Comparison of ENCODE assay signal across 11 cellular contexts in genomic region chr21:45756029-45756428, GRCh38.
"Had no signal": no experiment of that assay in that cellular context is flagged by ENCODE, and none has a peak within 500 bp of the region (broad histone marks: within the 10 kb centered on the region; RNA-seq: fewer than 3 reads in every experiment).

No MANE protein-coding gene starts in this region.

- H3K27ac ChIP-seq: GM23248 had no signal

- H3K4me2 ChIP-seq: GM23338 had no signal

- H3K9me3 Mint-ChIP-seq: GM23338, H9, HFFc6 had no signal

- H3K4me3 Mint-ChIP-seq: GM23338, H9, HFFc6 had no signal

- H3K4me1 ChIP-seq: HAP-1 had no signal

- H2AFZ ChIP-seq: GM23248, GM23338 had no signal

- H3K9me3 ChIP-seq: HAP-1 had no signal

- DNase-seq: GM23248, GOT3, H7, H9, HCEC 1CT, HFFc6 had no signal

- ATAC-seq: GM23338, HCT116 had no signal

- H3K4me3 ChIP-seq: GM23248, GM23338, HAP-1 had no signal

- FAIRE-seq: H1, H54 had no signal

- H3K4me1 Mint-ChIP-seq: GM23338, H9 had no signal

- H3K36me3 ChIP-seq: HAP-1 had no signal

- H3K9ac ChIP-seq: GM23248 had no signal

- H3K27ac Mint-ChIP-seq: GM23338, HFFc6 had no signal
